36 cellular contexts compared by ENCODE assay signal in genomic region chr14:87615050-87615449, GRCh38.
"Had no signal": no experiment of that assay in that cellular context is flagged by ENCODE, and none has a peak within 500 bp of the region (broad histone marks: within the 10 kb centered on the region; RNA-seq: fewer than 3 reads in every experiment).

No MANE protein-coding gene starts in this region.

- H3K36me3 ChIP-seq: brain microvascular endothelial cell, Peyer's patch, SJSA1 had no signal

- H3K9me3 ChIP-seq: Peyer's patch, SJSA1 had no signal

- H3K27me3 ChIP-seq: brain microvascular endothelial cell, Peyer's patch, SJSA1 had no signal

- DNase-seq: activated B cell treated with CpG ODN at 0.5 μM for 24 hours; activated CD4-positive, alpha-beta memory T cell treated with anti-CD3 and anti-CD28 coated beads for 36 hours; activated CD4-positive, alpha-beta T cell treated with anti-CD3 and anti-CD28 coated beads for 4 hours; activated CD4-positive, alpha-beta T cell treated with anti-CD3 and anti-CD28 coated beads, Interleukin-2, amount 50 U/mL, for 1 hour; activated CD4-positive, CD25-positive, alpha-beta regulatory T cell treated with anti-CD3 and anti-CD28 coated beads, Interleukin-2, amount 50 U/mL, for 72 hours; activated CD8-positive, alpha-beta memory T cell treated with anti-CD3 and anti-CD28 coated beads, Interleukin-2, amount 50 U/mL, for 4 hours; activated effector memory CD4-positive, alpha-beta T cell treated with Interleukin-2 at 50 U/mL for 16 hours; activated naive CD4-positive, alpha-beta T cell treated with anti-CD3 and anti-CD28 coated beads, Interleukin-2, amount 10 ng/mL, durations not matched to agents 7 days and 5 days; activated naive CD8-positive, alpha-beta T cell treated with anti-CD3 and anti-CD28 coated beads, Interleukin-2, amount 50 U/mL, for 24 hours; activated T-cell treated with anti-CD3 and anti-CD28 coated beads for 4 hours; activated T-cell treated with anti-CD3 and anti-CD28 coated beads, Interleukin-2, amount 50 U/mL, for 48 hours; anterior cingulate cortex; brain microvascular endothelial cell; central memory CD4-positive, alpha-beta T cell; NCI-H1048; NCI-H1105 treated with DMSO at 0.1 percent for 48 hours; NCI-H1436; NCI-H1694; NCI-H2029; NCI-H2227 treated with DMSO at 0.1 percent for 48 hours; NCI-H446; NCI-H510A treated with DMSO at 0.1 percent for 48 hours; NCI-H69; NCI-H82; PC-3; Peyer's patch; RPMI8226; SHP77 treated with DMSO at 0.1 percent for 48 hours; SW 1271; T-helper 1 cell; T-helper 2 cell; T-helper 9 cell had no signal

- H3K4me1 ChIP-seq: Peyer's patch, SJSA1 had no signal

- H3K27ac ChIP-seq: brain microvascular endothelial cell, Peyer's patch, SJSA1, VCaP had no signal

- FAIRE-seq: colon had no signal

- ATAC-seq: activated naive CD8-positive, alpha-beta T cell treated with anti-CD3 and anti-CD28 coated beads, Interleukin-2, amount 50 U/mL, for 24 hours; PC-3; SK-N-SH treated with all-trans-retinoic acid at 6 μM for 48 hours had no signal

- H3K4me3 ChIP-seq: Peyer's patch, SJSA1 had no signal
